In the genomic region with DNA sequence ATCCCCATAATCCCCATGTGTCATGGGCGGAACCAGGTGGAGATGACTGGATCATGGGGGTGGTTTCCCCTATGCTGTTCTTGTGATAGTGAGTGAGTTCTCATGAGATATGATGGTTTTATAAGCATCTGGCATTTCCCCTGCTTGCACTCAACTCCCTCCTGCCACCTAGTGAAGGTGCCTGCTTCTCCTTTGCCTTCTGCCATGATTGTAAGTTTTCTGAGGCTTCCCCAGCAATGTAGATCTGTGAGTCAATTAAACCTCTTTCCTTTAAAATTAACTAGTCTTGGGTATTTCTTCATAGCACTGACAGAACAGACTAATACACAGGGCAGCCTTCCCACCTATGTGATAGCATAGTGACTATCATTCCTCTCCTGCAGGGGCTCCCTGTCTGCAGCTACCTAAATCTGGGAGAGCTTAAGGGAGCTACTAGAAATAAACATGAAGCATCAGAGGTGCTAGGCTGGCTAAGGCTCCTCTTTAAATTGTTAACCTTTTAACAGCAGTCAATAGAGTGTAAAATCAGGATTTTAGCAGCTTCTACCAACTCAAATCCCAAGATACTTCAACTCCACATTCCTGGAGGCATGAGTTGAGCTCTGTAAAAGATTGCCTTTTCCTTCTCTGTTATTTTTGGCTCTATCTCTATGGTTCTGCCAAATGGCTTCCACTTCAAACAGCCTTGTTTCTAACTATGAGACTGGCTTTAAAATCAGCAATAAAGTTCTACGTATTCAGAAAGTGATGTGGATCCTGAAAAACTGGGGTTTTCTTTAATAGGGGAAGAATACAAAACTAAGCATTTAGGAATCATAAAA, we compare ENCODE assay signal across 14 cellular contexts.
DNase-seq lines count a peak whose midpoint lies in the region; ATAC-seq, FAIRE-seq and TF ChIP-seq lines count a peak whose summit lies in the region.
"Had no signal": no experiment of that assay in that cellular context is flagged by ENCODE, and none has a peak within 500 bp of the region (broad histone marks: within the 10 kb centered on the region; RNA-seq: fewer than 3 reads in every experiment).

No MANE protein-coding gene starts in this region.

- no peak overlapping the region for H3K23ac ChIP-seq in H9 (ENCODE audit: insufficient read length, low read depth, low read length)

- H2BK5ac ChIP-seq in H9 (ENCODE audit: insufficient read length, low read length) = no peak overlapping the region

- H3K9me3 ChIP-seq in H9 (ENCODE audit: control insufficient read depth, low read depth, low read length) (no peaks in the 10 kb centered on the region), right atrium auricular region (no peaks in the 10 kb centered on the region)

- no peak for DNase-seq in H9
- DNase-seq in astrocyte of the hippocampus (ENCODE audit: low read depth, low spot score) = peak; percentile 69
- DNase-seq in right atrium auricular region (ENCODE audit: low spot score) = no peak
- DNase-seq in GM19239 (ENCODE audit: insufficient read length, low spot score) = no peak
- DNase-seq in HK-2 (ENCODE audit: unreplicated experiment) = no peak
- DNase-seq: activated CD8-positive, alpha-beta memory T cell treated with anti-CD3 and anti-CD28 coated beads, Interleukin-2, amount 50 U/mL, for 4 hours; NCI-H1105 treated with DMSO at 0.1 percent for 48 hours; NK-92 treated with Interleukin-12 subunit alpha and Interleukin-12 subunit beta, amount 100 ng/mL, for 24 hours; stimulated activated CD4-positive, alpha-beta T cell treated with anti-CD3 and anti-CD28 coated beads, Interleukin-12 subunit alpha, Interleukin-12 subunit beta, amount 100 ng/mL, for 4 hours; T-helper 2 cell had no signal

- no peak overlapping the region for H2BK120ac ChIP-seq in H9 (ENCODE audit: low read depth, low read length, poor library complexity, severe bottlenecking)

- peaks cover 0 to 8% of the 10 kb centered on the region in 2 experiments; a peak in 4 of 5 replicates for H3K9me3 Mint-ChIP-seq in H9

- no peak for ATAC-seq in HG03280 (IDR thresholded peaks at IDR 0.05; ENCODE audit: unreplicated experiment)
- ATAC-seq in HG02763 (IDR thresholded peaks at IDR 0.05; ENCODE audit: unreplicated experiment) = no peak

- H4K5ac ChIP-seq in H9 (ENCODE audit: insufficient read length, low read depth, low read length) = no peak overlapping the region

- H2BK12ac ChIP-seq in H9 (ENCODE audit: insufficient read length, low read depth, low read length) = no peak overlapping the region

- no peaks in the 10 kb centered on the region for H3K4me1 Mint-ChIP-seq in H9

- H3K4me3 ChIP-seq in right atrium auricular region = no peak overlapping the region

- TF ChIP-seq CTCF in 22Rv1 (IDR thresholded peaks at IDR 0.05) = peak; percentile 32
- TF ChIP-seq CTCF in H9 (conservative IDR thresholded peaks at IDR 0.05) = peak; percentile 49; the same call in 2 of the 3 replicates
- TF ChIP-seq CTCF in right atrium auricular region (IDR thresholded peaks at IDR 0.05) = peak in 1 of 2 donors; percentile 41

- H3K9ac ChIP-seq in H9 (ENCODE audit: extremely low read depth, insufficient read length, low read length) = no peak overlapping the region

- H2AFZ ChIP-seq in H9 (ENCODE audit: low read length) = no peak overlapping the region

- H3K36me3 ChIP-seq in right atrium auricular region = no peaks in the 10 kb centered on the region

- H3K18ac ChIP-seq in H9 (ENCODE audit: insufficient read length, low read depth, low read length) = no peak overlapping the region

- no peak overlapping the region for H4K8ac ChIP-seq in H9 (replicated peaks; ENCODE audit: insufficient read length, low read depth, low read length)

- H3K4me1 ChIP-seq in H9 (ENCODE audit: insufficient read depth, low read length) (no peaks in the 10 kb centered on the region), right atrium auricular region (peaks cover 0 to 12% of the 10 kb centered on the region in 2 donors)

- no peak overlapping the region for H3K14ac ChIP-seq in H9 (ENCODE audit: insufficient read depth, low read length)

- H3K27me3 Mint-ChIP-seq in H9 (ENCODE audit: low read depth) = no peaks in the 10 kb centered on the region
- H3K27me3 Mint-ChIP-seq: brain had no signal

- no peak overlapping the region for H3K4me3 Mint-ChIP-seq in H9
- H3K4me3 Mint-ChIP-seq: brain had no signal

- H2BK15ac ChIP-seq in H9 (ENCODE audit: low read depth, low read length) = no peak overlapping the region

- WGBS in H9 (ENCODE audit: extremely low coverage, insufficient read length, low lambda C conversion rate) = no CpG with 5 or more reads among the region's 2 CpGs

- no peak overlapping the region for H3K4ac ChIP-seq in H9 (ENCODE audit: low read depth, low read length)

- no peaks in the 10 kb centered on the region for H3K79me2 ChIP-seq in H9 (ENCODE audit: insufficient read depth, low read length)

- FAIRE-seq in GM19239 (lab: Jason Lieb, UNC) = no peak

- no peak overlapping the region for H2BK20ac ChIP-seq in H9 (ENCODE audit: low read depth, low read length, poor library complexity, severe bottlenecking)

- no peaks in the 10 kb centered on the region for H3K27me3 ChIP-seq in H9 (ENCODE audit: insufficient read depth, low read length)
- no peaks in the 10 kb centered on the region for H3K27me3 ChIP-seq in right atrium auricular region

- H2AK5ac ChIP-seq in H9 (ENCODE audit: insufficient read length, low read length) = no peak overlapping the region

- H3K36me3 Mint-ChIP-seq in H9 (ENCODE audit: insufficient read depth in 1 of 3, low read depth in 3 of 3) = peaks cover 10 to 24% (median 23%) of the 10 kb centered on the region in 3 experiments

- H3T11ph ChIP-seq in H9 (ENCODE audit: low read length) = no peak overlapping the region

- H4K20me1 ChIP-seq in H9 (ENCODE audit: control insufficient read depth, insufficient read depth, insufficient read length) = no peaks in the 10 kb centered on the region

- H3K27ac Mint-ChIP-seq in H9 = peak overlapping the region in 1 of 3 experiments; percentile 8; a peak in 1 of 7 replicates
- H3K27ac Mint-ChIP-seq: brain had no signal

- no peak overlapping the region for H4K91ac ChIP-seq in H9 (ENCODE audit: insufficient read length, low read depth, low read length)

- H3K27ac ChIP-seq in 22Rv1 (no peak overlapping the region), H9 (ENCODE audit: insufficient read length, low read depth, low read length) (no peak overlapping the region), right atrium auricular region (peak overlapping the region; percentile 14 to 15)

- H3K56ac ChIP-seq in H9 (ENCODE audit: insufficient read length, low read depth, low read length) = no peak overlapping the region

- H3K79me1 ChIP-seq in H9 (ENCODE audit: insufficient read depth, low read depth, low read length, poor library complexity, severe bottlenecking) = no peaks in the 10 kb centered on the region

- no peak overlapping the region for H3K4me2 ChIP-seq in H9 (ENCODE audit: insufficient read depth, insufficient read length, low read length)

- H3K23me2 ChIP-seq in H9 (ENCODE audit: insufficient read length, low read depth, low read length, poor library complexity, severe bottlenecking) = no peaks in the 10 kb centered on the region

Comparison
In these comparisons a context has a peak if more than half of its experiments do, and no peak if none do; other contexts are left out.
1. H3K27ac ChIP-seq: peak in right atrium auricular region (2 of 2); none in 22Rv1 (single experiment) and H9 (single experiment).